ENCODE assay signal across 1 cellular context in the genomic region with DNA sequence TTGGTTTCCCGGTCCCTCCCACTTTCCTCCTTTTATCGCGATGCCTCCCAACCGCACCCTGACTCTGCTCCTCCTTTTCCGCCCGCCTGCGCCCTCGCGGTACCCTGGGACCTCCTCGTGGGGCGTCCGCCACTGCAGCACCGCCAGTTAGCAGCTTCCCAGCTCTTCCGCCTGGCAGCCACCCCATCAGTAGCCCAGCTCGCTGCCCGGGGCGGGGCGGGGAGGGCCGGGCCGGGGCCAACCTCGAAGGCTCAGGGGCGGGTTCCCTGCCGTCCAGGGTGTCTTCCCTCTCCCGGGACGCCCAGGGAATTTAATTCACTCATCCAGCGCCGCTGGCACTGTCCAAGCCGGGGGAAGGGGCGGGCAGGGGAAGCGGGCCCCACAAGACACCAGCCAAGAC.
TF ChIP-seq lines count a peak whose summit lies in the region.

No MANE protein-coding gene starts in this region.

TF ChIP-seq in SK-N-SH, 30 proteins besides CTCF, POLR2A, EP300 and RAD21 (continued from another document):
- TF ChIP-seq, protein P1, sequence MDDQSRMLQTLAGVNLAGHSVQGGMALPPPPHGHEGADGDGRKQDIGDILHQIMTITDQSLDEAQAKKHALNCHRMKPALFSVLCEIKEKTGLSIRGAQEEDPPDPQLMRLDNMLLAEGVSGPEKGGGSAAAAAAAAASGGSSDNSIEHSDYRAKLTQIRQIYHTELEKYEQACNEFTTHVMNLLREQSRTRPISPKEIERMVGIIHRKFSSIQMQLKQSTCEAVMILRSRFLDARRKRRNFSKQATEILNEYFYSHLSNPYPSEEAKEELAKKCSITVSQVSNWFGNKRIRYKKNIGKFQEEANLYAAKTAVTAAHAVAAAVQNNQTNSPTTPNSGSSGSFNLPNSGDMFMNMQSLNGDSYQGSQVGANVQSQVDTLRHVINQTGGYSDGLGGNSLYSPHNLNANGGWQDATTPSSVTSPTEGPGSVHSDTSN (IDR thresholded peaks at IDR 0.05), result no peak
